Comparison of ENCODE assay signal across 32 cellular contexts in the genomic region with DNA sequence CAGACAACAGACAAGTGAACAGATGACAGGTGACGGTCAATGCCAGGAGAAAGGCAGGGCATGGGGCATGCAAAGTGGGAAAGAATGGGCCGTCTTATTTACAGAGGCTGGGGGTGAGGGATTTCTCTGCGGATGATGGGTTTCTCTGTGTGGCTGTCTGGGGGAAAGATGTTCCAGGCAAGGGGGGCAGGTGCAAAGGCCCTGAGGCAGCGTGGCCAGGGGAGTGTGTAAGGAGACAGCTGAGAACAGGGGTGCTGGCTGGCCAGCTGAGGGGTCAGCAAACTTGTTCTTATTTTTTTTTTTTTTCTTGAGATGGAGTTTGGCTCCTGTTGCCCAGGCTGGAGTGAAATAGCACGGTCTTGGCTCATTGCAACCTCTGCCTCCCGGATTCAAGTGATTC.
"Had no signal": no experiment of that assay in that cellular context is flagged by ENCODE, and none has a peak within 500 bp of the region (broad histone marks: within the 10 kb centered on the region; RNA-seq: fewer than 3 reads in every experiment).

No MANE protein-coding gene starts in this region.

- H3K4me1 Mint-ChIP-seq: activated CD4-positive, alpha-beta memory T cell treated with anti-CD3 and anti-CD28 coated beads, Interleukin-2, amount 10 ng/mL, durations not matched to agents 7 days and 5 days; activated CD4-positive, alpha-beta T cell treated with anti-CD3 and anti-CD28 coated beads for 36 hours; activated CD4-positive, alpha-beta T cell treated with anti-CD3 and anti-CD28 coated beads, Interleukin-2, amount 10 ng/mL, durations not matched to agents 7 days and 5 days; activated CD8-positive, alpha-beta memory T cell treated with anti-CD3 and anti-CD28 coated beads, Interleukin-2, amount 10 ng/mL, durations not matched to agents 7 days and 5 days; activated naive CD4-positive, alpha-beta T cell treated with anti-CD3 and anti-CD28 coated beads, Interleukin-2, amount 10 ng/mL, durations not matched to agents 7 days and 5 days; activated naive CD4-positive, alpha-beta T cell treated with anti-CD3 and anti-CD28 coated beads, Interleukin-2, amount 50 U/mL, for 24 hours; brain; WTC11 had no signal

- DNase-seq: activated CD4-positive, alpha-beta memory T cell treated with anti-CD3 and anti-CD28 coated beads, Interleukin-2, amount 10 ng/mL, durations not matched to agents 7 days and 5 days; activated CD4-positive, alpha-beta T cell treated with anti-CD3 and anti-CD28 coated beads for 1 hour; activated CD4-positive, alpha-beta T cell treated with anti-CD3 and anti-CD28 coated beads for 36 hours; activated CD4-positive, alpha-beta T cell treated with anti-CD3 and anti-CD28 coated beads for 48 hours; activated CD4-positive, alpha-beta T cell treated with anti-CD3 and anti-CD28 coated beads, Interleukin-2, amount 10 ng/mL, durations not matched to agents 7 days and 5 days; activated CD4-positive, alpha-beta T cell treated with anti-CD3 and anti-CD28 coated beads, Interleukin-2, amount 50 U/mL, for 48 hours; activated CD4-positive, CD25-positive, alpha-beta regulatory T cell; activated CD8-positive, alpha-beta memory T cell treated with anti-CD3 and anti-CD28 coated beads for 24 hours; activated CD8-positive, alpha-beta memory T cell treated with anti-CD3 and anti-CD28 coated beads, Interleukin-2, amount 10 ng/mL, durations not matched to agents 7 days and 5 days; activated CD8-positive, alpha-beta memory T cell treated with anti-CD3 and anti-CD28 coated beads, Interleukin-2, amount 50 U/mL, for 48 hours; activated CD8-positive, alpha-beta T cell treated with anti-CD3 and anti-CD28 coated beads, Interleukin-2, amount 10 ng/mL, durations not matched to agents 7 days and 5 days; activated effector memory CD4-positive, alpha-beta T cell treated with Interleukin-2 at 50 U/mL for 16 hours; activated gamma-delta T cell; activated naive CD4-positive, alpha-beta T cell treated with anti-CD3 and anti-CD28 coated beads, Interleukin-2, amount 10 ng/mL, durations not matched to agents 7 days and 5 days; activated naive CD4-positive, alpha-beta T cell treated with Interleukin-2 at 50 U/mL for 16 hours; activated T-cell treated with anti-CD3 and anti-CD28 coated beads, Interleukin-2, amount 50 U/mL, for 24 hours; activated T-cell treated with anti-CD3 and anti-CD28 coated beads, Interleukin-2, amount 50 U/mL, for 48 hours; amygdala; anterior cingulate cortex; central memory CD4-positive, alpha-beta T cell; T-helper 1 cell; T-helper 2 cell; T-helper 9 cell; WERI-Rb-1 had no signal

- H3K27ac Mint-ChIP-seq: activated CD4-positive, alpha-beta memory T cell treated with anti-CD3 and anti-CD28 coated beads, Interleukin-2, amount 10 ng/mL, durations not matched to agents 7 days and 5 days; activated CD4-positive, alpha-beta T cell treated with anti-CD3 and anti-CD28 coated beads for 36 hours; activated CD4-positive, alpha-beta T cell treated with anti-CD3 and anti-CD28 coated beads, Interleukin-2, amount 10 ng/mL, durations not matched to agents 7 days and 5 days; activated CD8-positive, alpha-beta memory T cell treated with anti-CD3 and anti-CD28 coated beads, Interleukin-2, amount 10 ng/mL, durations not matched to agents 7 days and 5 days; activated CD8-positive, alpha-beta T cell treated with anti-CD3 and anti-CD28 coated beads, Interleukin-2, amount 10 ng/mL, durations not matched to agents 7 days and 5 days; activated naive CD4-positive, alpha-beta T cell treated with anti-CD3 and anti-CD28 coated beads, Interleukin-2, amount 10 ng/mL, durations not matched to agents 7 days and 5 days; activated naive CD4-positive, alpha-beta T cell treated with anti-CD3 and anti-CD28 coated beads, Interleukin-2, amount 50 U/mL, for 24 hours; activated naive CD8-positive, alpha-beta T cell; activated T-cell treated with anti-CD3 and anti-CD28 coated beads, Interleukin-2, amount 50 U/mL, for 24 hours; activated T-helper 2 cell treated with anti-CD3 and anti-CD28 coated beads, Interferon-gamma antibody, Interleukin-2, Interleukin-4, amounts not matched to agents 10 μg/mL and 5 μg/mL and 100 μg/mL, durations not matched to agents 14 hours and 24 hours and 36 hours; T-helper 1 cell treated with Interleukin-12 subunit alpha and Interleukin-12 subunit beta and Interleukin-4 antibody, amounts not matched to agents 30 μg/mL and 1 μg/mL, for 36 hours; T-helper 2 cell treated with Interferon-gamma antibody and Interleukin-4, amounts not matched to agents 5 μg/mL and 100 μg/mL, for 36 hours; WTC11 had no signal

- H3K4me3 Mint-ChIP-seq: activated CD4-positive, alpha-beta memory T cell treated with anti-CD3 and anti-CD28 coated beads, Interleukin-2, amount 10 ng/mL, durations not matched to agents 7 days and 5 days; activated CD4-positive, alpha-beta T cell treated with anti-CD3 and anti-CD28 coated beads for 36 hours; activated CD4-positive, alpha-beta T cell treated with anti-CD3 and anti-CD28 coated beads, Interleukin-2, amount 10 ng/mL, durations not matched to agents 7 days and 5 days; activated CD8-positive, alpha-beta memory T cell treated with anti-CD3 and anti-CD28 coated beads, Interleukin-2, amount 10 ng/mL, durations not matched to agents 7 days and 5 days; activated CD8-positive, alpha-beta T cell treated with anti-CD3 and anti-CD28 coated beads, Interleukin-2, amount 10 ng/mL, durations not matched to agents 7 days and 5 days; activated naive CD4-positive, alpha-beta T cell treated with anti-CD3 and anti-CD28 coated beads, Interleukin-2, amount 10 ng/mL, durations not matched to agents 7 days and 5 days; activated naive CD4-positive, alpha-beta T cell treated with anti-CD3 and anti-CD28 coated beads, Interleukin-2, amount 50 U/mL, for 24 hours; activated naive CD8-positive, alpha-beta T cell; activated T-cell treated with anti-CD3 and anti-CD28 coated beads, Interleukin-2, amount 50 U/mL, for 24 hours; brain; T-helper 1 cell treated with Interleukin-12 subunit alpha and Interleukin-12 subunit beta and Interleukin-4 antibody, amounts not matched to agents 30 μg/mL and 1 μg/mL, for 36 hours; T-helper 2 cell treated with Interferon-gamma antibody and Interleukin-4, amounts not matched to agents 5 μg/mL and 100 μg/mL, for 36 hours; WTC11 had no signal

- H3K27me3 Mint-ChIP-seq: activated CD4-positive, alpha-beta memory T cell treated with anti-CD3 and anti-CD28 coated beads, Interleukin-2, amount 10 ng/mL, durations not matched to agents 7 days and 5 days; activated CD4-positive, alpha-beta T cell treated with anti-CD3 and anti-CD28 coated beads for 36 hours; activated CD4-positive, alpha-beta T cell treated with anti-CD3 and anti-CD28 coated beads, Interleukin-2, amount 10 ng/mL, durations not matched to agents 7 days and 5 days; activated CD8-positive, alpha-beta memory T cell treated with anti-CD3 and anti-CD28 coated beads, Interleukin-2, amount 10 ng/mL, durations not matched to agents 7 days and 5 days; activated naive CD4-positive, alpha-beta T cell treated with anti-CD3 and anti-CD28 coated beads, Interleukin-2, amount 10 ng/mL, durations not matched to agents 7 days and 5 days; activated naive CD4-positive, alpha-beta T cell treated with anti-CD3 and anti-CD28 coated beads, Interleukin-2, amount 50 U/mL, for 24 hours; activated naive CD8-positive, alpha-beta T cell; activated T-cell treated with anti-CD3 and anti-CD28 coated beads, Interleukin-2, amount 50 U/mL, for 24 hours; brain had no signal

- ATAC-seq: activated CD4-positive, alpha-beta T cell treated with anti-CD3 and anti-CD28 coated beads for 36 hours; activated CD4-positive, CD25-positive, alpha-beta regulatory T cell treated with anti-CD3 and anti-CD28 coated beads, Interleukin-2, amount 50 U/mL, for 24 hours; activated CD8-positive, alpha-beta memory T cell treated with anti-CD3 and anti-CD28 coated beads, Interleukin-2, amount 10 ng/mL, durations not matched to agents 7 days and 5 days; activated CD8-positive, alpha-beta T cell treated with anti-CD3 and anti-CD28 coated beads, Interleukin-2, amount 10 ng/mL, durations not matched to agents 7 days and 5 days; WTC11 had no signal

- H3K9me3 Mint-ChIP-seq: activated CD4-positive, alpha-beta T cell treated with anti-CD3 and anti-CD28 coated beads, Interleukin-2, amount 10 ng/mL, durations not matched to agents 7 days and 5 days; activated naive CD4-positive, alpha-beta T cell treated with anti-CD3 and anti-CD28 coated beads, Interleukin-2, amount 50 U/mL, for 24 hours; activated T-cell treated with anti-CD3 and anti-CD28 coated beads, Interleukin-2, amount 50 U/mL, for 24 hours; T-helper 1 cell treated with Interleukin-12 subunit alpha and Interleukin-12 subunit beta and Interleukin-4 antibody, amounts not matched to agents 30 μg/mL and 1 μg/mL, for 36 hours; T-helper 2 cell treated with Interferon-gamma antibody and Interleukin-4, amounts not matched to agents 5 μg/mL and 100 μg/mL, for 36 hours had no signal
